In the genomic region with DNA sequence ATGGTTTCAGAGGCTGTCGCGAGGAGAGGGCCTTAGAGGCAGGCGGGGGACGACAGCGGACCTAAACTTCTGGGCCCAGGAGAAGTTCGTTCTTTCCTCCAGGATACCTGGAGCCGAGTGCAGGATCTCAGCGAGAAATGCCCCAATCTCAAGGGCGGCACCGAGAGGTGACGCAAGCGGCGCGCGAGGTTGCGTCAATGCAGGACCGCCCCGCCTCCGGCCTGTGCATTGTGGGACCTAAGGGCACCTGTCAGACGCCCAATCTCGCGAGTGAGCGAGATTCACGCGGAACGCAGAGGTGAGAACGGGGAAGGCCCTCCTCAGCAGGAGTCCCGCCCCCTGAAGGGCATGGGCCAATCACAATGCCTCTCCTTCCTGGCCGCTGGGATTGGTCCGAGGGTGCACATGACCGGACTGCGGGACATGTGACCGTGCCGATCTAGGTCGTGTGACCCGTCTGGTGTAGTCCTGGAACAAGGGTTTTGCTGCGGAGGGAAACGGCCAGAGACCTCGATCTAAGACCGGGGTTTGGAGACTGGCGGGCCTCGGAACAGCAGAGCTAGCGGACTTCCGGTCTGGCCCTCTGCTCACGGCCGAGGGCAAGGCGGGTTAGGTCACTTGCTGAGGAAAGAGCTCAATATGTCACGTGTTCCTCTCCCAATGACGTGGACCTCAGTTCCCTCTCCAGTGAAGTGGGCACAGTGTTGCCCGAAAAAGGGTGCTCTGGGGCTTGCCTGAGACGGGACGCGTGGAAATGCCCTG, we compare ENCODE assay signal across 8 cellular contexts. TPM values are rescaled to one million over a fixed set of nuclear protein-coding genes. Genes with fewer than 3 reads are reported as not detected.
DNase-seq lines count a peak whose midpoint lies in the region; ATAC-seq and TF ChIP-seq lines count a peak whose summit lies in the region.

No MANE protein-coding gene starts in this region.

- peak overlapping the region; percentile 47 for H3K14ac ChIP-seq in neuronal stem cell (ENCODE audit: low read length)

- H3K27me3 ChIP-seq in GM06990 (replicated peaks; ENCODE audit: control insufficient read depth, insufficient read depth, low read length) = no peaks in the 10 kb centered on the region
- peaks cover 33% of the 10 kb centered on the region for H3K27me3 ChIP-seq in gastroesophageal sphincter
- no peaks in the 10 kb centered on the region for H3K27me3 ChIP-seq in neuronal stem cell (ENCODE audit: control insufficient read depth in 3 of 3, insufficient read depth in 3 of 3, low read depth in 1 of 3, low read length in 3 of 3)
- H3K27me3 ChIP-seq in subcutaneous abdominal adipose tissue (ENCODE audit: control insufficient read depth in 5 of 5, insufficient read depth in 4 of 5, low read length in 5 of 5) = peaks cover 0 to 2% (median 0%) of the 10 kb centered on the region in 5 donors

- peak overlapping the region; percentile 99 for H2AK5ac ChIP-seq in neuronal stem cell (ENCODE audit: low read depth, low read length)

- peak overlapping the region; percentile 93 for H3K18ac ChIP-seq in neuronal stem cell (ENCODE audit: low read length)

- ATAC-seq in HG02571 (IDR thresholded peaks at IDR 0.05; ENCODE audit: unreplicated experiment) (peak; percentile 95), gastroesophageal sphincter (peak; percentile 99)

- H2BK15ac ChIP-seq in neuronal stem cell (ENCODE audit: low read length) = peak overlapping the region; percentile 91

- 0% methylated on average over 2 of the region's 53 CpGs; no CpG with 5 or more reads in 1 of the 2 donors for WGBS in gastroesophageal sphincter (ENCODE audit: low coverage in 1 of 2), 2 donors
- no CpG with 5 or more reads among the region's 53 CpGs for WGBS in neuronal stem cell (ENCODE audit: extremely low coverage in 2 of 2, insufficient read length in 2 of 2, insufficient replicate concordance in 1 of 2), 2 donors

- TF ChIP-seq POLR2A in NB4 (IDR thresholded peaks at IDR 0.05; ENCODE audit: extremely low read depth, insufficient read length) (peak; percentile 86), gastroesophageal sphincter (IDR thresholded peaks at IDR 0.05) (peak; percentile 78 to 93)

- H4K8ac ChIP-seq in neuronal stem cell (ENCODE audit: low read depth, low read length) = peak overlapping the region; percentile 86

- H2BK120ac ChIP-seq in neuronal stem cell (ENCODE audit: low read depth, low read length) = peak overlapping the region; percentile 24

- H3K4ac ChIP-seq in neuronal stem cell (ENCODE audit: low read length) = no peak overlapping the region

- H3K4me3 ChIP-seq in GM06990 (replicated peaks; ENCODE audit: low read depth, low read length) (peak overlapping the region; percentile 90), NB4 (ENCODE audit: low read depth, low read length) (peak overlapping the region; percentile 90), gastroesophageal sphincter (peak overlapping the region; percentile 61 to 75), neuronal stem cell (ENCODE audit: low read length in 2 of 2) (peak overlapping the region; percentile 90 to 95), subcutaneous abdominal adipose tissue (ENCODE audit: low read depth in 1 of 5, low read length in 5 of 5) (peak overlapping the region; percentile 82 to 93 (median 87))

- H3K4me1 ChIP-seq in gastroesophageal sphincter (peaks cover 0 to 29% (median 11%) of the 10 kb centered on the region in 3 donors), neuronal stem cell (ENCODE audit: control insufficient read depth in 2 of 2, insufficient read depth in 1 of 2, low read depth in 1 of 2, low read length in 2 of 2) (peaks cover 0 to 6% of the 10 kb centered on the region in 2 donors), subcutaneous abdominal adipose tissue (ENCODE audit: control insufficient read depth in 5 of 5, insufficient read depth in 5 of 5, low read length in 5 of 5) (peaks cover 6 to 30% (median 24%) of the 10 kb centered on the region in 5 donors)

- H2AFZ ChIP-seq in neuronal stem cell (ENCODE audit: low read length) = peak overlapping the region; percentile 91

- DNase-seq in GM06990 (ENCODE audit: extremely low read depth, insufficient read length) = peak; percentile 98
- DNase-seq in NB4 (ENCODE audit: low read depth) = peak; percentile 100
- peak; percentile 98 for DNase-seq in SK-N-DZ (ENCODE audit: low spot score)
- DNase-seq in activated naive CD4-positive, alpha-beta T cell treated with anti-CD3 and anti-CD28 coated beads, Interleukin-2, amount 50 U/mL, for 16 hours = peak; percentile 100
- peak; percentile 100 for DNase-seq in neuronal stem cell (ENCODE audit: low spot score)

- peak overlapping the region; percentile 100 for H3K4me2 ChIP-seq in neuronal stem cell (ENCODE audit: insufficient read depth, low read length, poor library complexity, severe bottlenecking)

- no peaks in the 10 kb centered on the region for H3K36me3 ChIP-seq in GM06990 (ENCODE audit: control insufficient read depth, insufficient read depth, low read length)
- no peaks in the 10 kb centered on the region for H3K36me3 ChIP-seq in gastroesophageal sphincter
- no peaks in the 10 kb centered on the region for H3K36me3 ChIP-seq in neuronal stem cell (replicated peaks in 1 of 2; ENCODE audit: control insufficient read depth in 2 of 2, insufficient read depth in 2 of 2, low read length in 2 of 2)
- no peaks in the 10 kb centered on the region for H3K36me3 ChIP-seq in subcutaneous abdominal adipose tissue (ENCODE audit: control insufficient read depth in 5 of 5, insufficient read depth in 5 of 5, low read length in 5 of 5)

- no peak overlapping the region for H2BK12ac ChIP-seq in neuronal stem cell (ENCODE audit: low read length)

- H4K91ac ChIP-seq in neuronal stem cell (ENCODE audit: low read depth, low read length, poor library complexity) = peak overlapping the region; percentile 93

- peak; percentile 68 for TF ChIP-seq EP300 in gastroesophageal sphincter (IDR thresholded peaks at IDR 0.05)

- peak overlapping the region; percentile 97 for H3K9ac ChIP-seq in neuronal stem cell (ENCODE audit: low read depth, low read length, poor library complexity)
- peak overlapping the region; percentile 94 to 99 (median 97) for H3K9ac ChIP-seq in subcutaneous abdominal adipose tissue (ENCODE audit: low read length in 5 of 5)

- peaks cover 7% of the 10 kb centered on the region for H3K79me1 ChIP-seq in neuronal stem cell (ENCODE audit: low read depth, low read length)

- H3K27ac ChIP-seq in gastroesophageal sphincter (peak overlapping the region; percentile 95 to 98 (median 97)), neuronal stem cell (replicated peaks; ENCODE audit: low read length) (peak overlapping the region; percentile 62), subcutaneous abdominal adipose tissue (ENCODE audit: low read depth, low read length) (peak overlapping the region; percentile 99)

- TF ChIP-seq CTCF in GM06990 (IDR thresholded peaks at IDR 0.05; ENCODE audit: insufficient read depth, low read length, poor library complexity, severe bottlenecking) = no peak
- TF ChIP-seq CTCF in NB4 (IDR thresholded peaks at IDR 0.05; ENCODE audit: low read depth, low read length) = no peak
- TF ChIP-seq CTCF in gastroesophageal sphincter (IDR thresholded peaks at IDR 0.05) = no peak

- no peaks in the 10 kb centered on the region for H3K9me3 ChIP-seq in gastroesophageal sphincter
- H3K9me3 ChIP-seq in neuronal stem cell (replicated peaks in 1 of 2; ENCODE audit: control insufficient read depth in 2 of 2, insufficient read depth in 1 of 2, low read depth in 1 of 2, low read length in 2 of 2) = no peaks in the 10 kb centered on the region
- H3K9me3 ChIP-seq in subcutaneous abdominal adipose tissue (ENCODE audit: control insufficient read depth in 5 of 5, low read length in 5 of 5) = no peaks in the 10 kb centered on the region

- peak overlapping the region; percentile 39 for H3K23ac ChIP-seq in neuronal stem cell (ENCODE audit: low read depth, low read length, poor library complexity)

- H2BK5ac ChIP-seq in neuronal stem cell (ENCODE audit: low read length) = peak overlapping the region; percentile 79

RNA-seq across cellular contexts. Expression of gene DYNC1H1, which starts 16.3 kb away (rescaled TPM):
- polyA plus RNA-seq in SK-N-DZ (2014; cell fraction: cytosol; rRNA removed) = 86.0 and 102 TPM in 2 replicates
- polyA plus RNA-seq in SK-N-DZ (2014; cell fraction: nucleus; rRNA removed) = 93.2 and 101 TPM in 2 replicates
- total RNA-seq in gastroesophageal sphincter = 1,000 to 10,000 TPM in 1 of 4 donors, 100 to 1,000 TPM in 3; 606 to 1,020 (median 666) TPM
- polyA plus RNA-seq in neuronal stem cell (2013, experiment 1 of 2) = 54.3 TPM
- polyA plus RNA-seq in neuronal stem cell (2013, experiment 2 of 2) = 50.1 TPM

Comparison
In these comparisons a context has a peak if more than half of its experiments do, and no peak if none do; other contexts are left out.
1. Peak in every context shown above with its lines: DNase-seq, ATAC-seq, H3K4me3 ChIP-seq and H3K27ac ChIP-seq.